8 cellular contexts compared by ENCODE assay signal in genomic region chr20:51639206-51639832, GRCh38.
DNase-seq lines count a peak whose midpoint lies in the region; ATAC-seq and TF ChIP-seq lines count a peak whose summit lies in the region.

No MANE protein-coding gene starts in this region.

- H3K9me3 Mint-ChIP-seq in activated naive CD8-positive, alpha-beta T cell treated with anti-CD3 and anti-CD28 coated beads, Interleukin-2, amount 50 U/mL, for 24 hours = no peaks in the 10 kb centered on the region

- peaks cover 0 to under 1% of the 10 kb centered on the region in 2 donors for H3K4me1 ChIP-seq in gastrocnemius medialis

- H3K4me3 ChIP-seq in Jurkat, Clone E6-1 (ENCODE audit: low read length) = no peak overlapping the region
- no peak overlapping the region for H3K4me3 ChIP-seq in gastrocnemius medialis

- ATAC-seq in activated naive CD8-positive, alpha-beta T cell treated with anti-CD3 and anti-CD28 coated beads, Interleukin-2, amount 50 U/mL, for 24 hours = peak; percentile 50
- ATAC-seq in left ventricle myocardium superior (peak; percentile 77), gastrocnemius medialis (peak; percentile 45 to 55), HG02623 (IDR thresholded peaks at IDR 0.05; ENCODE audit: unreplicated experiment) (no peak)

- H3K36me3 Mint-ChIP-seq in activated naive CD8-positive, alpha-beta T cell treated with anti-CD3 and anti-CD28 coated beads, Interleukin-2, amount 50 U/mL, for 24 hours (ENCODE audit: low read depth) = no peaks in the 10 kb centered on the region

- H3K36me3 ChIP-seq in gastrocnemius medialis = no peaks in the 10 kb centered on the region

- TF ChIP-seq CTCF in gastrocnemius medialis (IDR thresholded peaks at IDR 0.05 in 4 of 5, conservative IDR thresholded peaks at IDR 0.05 in 1 of 5) = peak; percentile 52 to 75 (median 68)

- DNase-seq in GM03348 (ENCODE audit: low spot score) (peak; percentile 69), SK-N-DZ (ENCODE audit: low spot score) (peak; percentile 73), left ventricle myocardium superior (peak; percentile 70), gastrocnemius medialis (peak; percentile 7 to 39), NCI-H187 (lab: John Stamatoyannopoulos, UW) (no peak)
- DNase-seq in Jurkat, Clone E6-1 (ENCODE audit: low read depth, low spot score) = peak; percentile 51
- DNase-seq in activated naive CD8-positive, alpha-beta T cell treated with anti-CD3 and anti-CD28 coated beads, Interleukin-2, amount 50 U/mL, for 24 hours = peak; percentile 82

- in situ Hi-C loops in gastrocnemius medialis (cut with MboI; ENCODE audit: low sequenced_read_pairs in 4 of 4) = loop anchor here in 1 of 4 donors (25.0 kb wide), 1 partner anchor 652 kb away; no protein-coding TSS in a partner anchor

- no peaks in the 10 kb centered on the region for H3K9me3 ChIP-seq in gastrocnemius medialis

- peaks cover 4% of the 10 kb centered on the region for H3K27me3 Mint-ChIP-seq in activated naive CD8-positive, alpha-beta T cell treated with anti-CD3 and anti-CD28 coated beads, Interleukin-2, amount 50 U/mL, for 24 hours

- intact Hi-C loops in left ventricle myocardium superior (cut with micrococcal nuclease) (loop anchor here (5.0 kb wide), 1 partner anchor 128 kb away; the partner anchor contains the start of gene ATP9A), gastrocnemius medialis (cut with DNase I; ENCODE audit: low total_unique reads) (loop anchor here (5.0 kb wide), 1 partner anchor 513 kb away; no protein-coding TSS in a partner anchor)

- H3K27me3 ChIP-seq in gastrocnemius medialis = no peaks in the 10 kb centered on the region

- peaks cover 14% of the 10 kb centered on the region for H3K4me1 Mint-ChIP-seq in activated naive CD8-positive, alpha-beta T cell treated with anti-CD3 and anti-CD28 coated beads, Interleukin-2, amount 50 U/mL, for 24 hours

- no peak overlapping the region for H3K4me3 Mint-ChIP-seq in activated naive CD8-positive, alpha-beta T cell treated with anti-CD3 and anti-CD28 coated beads, Interleukin-2, amount 50 U/mL, for 24 hours

- H3K27ac Mint-ChIP-seq in activated naive CD8-positive, alpha-beta T cell treated with anti-CD3 and anti-CD28 coated beads, Interleukin-2, amount 50 U/mL, for 24 hours = no peak overlapping the region

- TF ChIP-seq POLR2A in gastrocnemius medialis (IDR thresholded peaks at IDR 0.05) = no peak

- H3K27ac ChIP-seq in gastrocnemius medialis = no peak overlapping the region

Comparison
In these comparisons a context has a peak if more than half of its experiments do, and no peak if none do; other contexts are left out.
1. DNase-seq: peak in GM03348 (single experiment), Jurkat, Clone E6-1 (single experiment), SK-N-DZ (single experiment), activated naive CD8-positive, alpha-beta T cell treated with anti-CD3 and anti-CD28 coated beads, Interleukin-2, amount 50 U/mL, for 24 hours (single experiment), left ventricle myocardium superior (single experiment) and gastrocnemius medialis (2 of 2); none in NCI-H187 (0 of 2).